22 cellular contexts compared by ENCODE assay signal in genomic region chr1:178976541-178976940, GRCh38.
"Had no signal": no experiment of that assay in that cellular context is flagged by ENCODE, and none has a peak within 500 bp of the region (broad histone marks: within the 10 kb centered on the region; RNA-seq: fewer than 3 reads in every experiment).

No MANE protein-coding gene starts in this region.

- H3K27me3 ChIP-seq: MG63 had no signal

- ATAC-seq: K562, Panc1, PC-3, T-cell had no signal

- DNase-seq: MG63, NCI-H1092, NCI-H1105 treated with DMSO at 0.1 percent for 48 hours, NCI-H1417 treated with DMSO at 0.1 percent for 48 hours, NCI-H146, NCI-H1694 treated with DMSO at 0.1 percent for 48 hours, NCI-H1930, NCI-H2081, NCI-H2107, NCI-H2227 treated with DMSO at 0.1 percent for 48 hours, NCI-H524, NCI-H526 treated with DMSO at 0.1 percent for 48 hours, NCI-H748 treated with DMSO at 0.1 percent for 48 hours, PC-3, SIG-M5, SK-N-SH, SW 1271, T-cell had no signal

- H3K27ac Mint-ChIP-seq: IgD-negative memory B cell had no signal

- H3K27ac ChIP-seq: RWPE1 had no signal

- H3K9me3 ChIP-seq: SK-N-SH had no signal

- H3K9ac ChIP-seq: SK-N-SH had no signal

- H3K36me3 ChIP-seq: MG63 had no signal

- FAIRE-seq: K562 had no signal

- H3K4me2 ChIP-seq: SK-N-SH had no signal

- H3K4me3 ChIP-seq: K562, MG63 had no signal

- H3K4me3 Mint-ChIP-seq: IgD-negative memory B cell had no signal
